23 cellular contexts compared by ENCODE assay signal in genomic region chr9:37198831-37199230, GRCh38.
A peak's percentile ranks its signal among the peaks of the same experiment; 100 is the strongest.
DNase-seq lines count a peak whose midpoint lies in the region; ATAC-seq, FAIRE-seq and TF ChIP-seq lines count a peak whose summit lies in the region.
"Had no signal": no experiment of that assay in that cellular context is flagged by ENCODE, and none has a peak within 500 bp of the region (broad histone marks: within the 10 kb centered on the region; RNA-seq: fewer than 3 reads in every experiment).

No MANE protein-coding gene starts in this region.

- H3K4me2 ChIP-seq in Karpas-422 (ENCODE audit: low read depth, low read length, poor library complexity, severe bottlenecking): peak overlapping the region; percentile 74
- peak overlapping the region; percentile 47 for H3K4me2 ChIP-seq in K562 (ENCODE audit: insufficient read depth, low read length)
- H3K4me2 ChIP-seq: KMS-11 had no signal

- H3K9me2 ChIP-seq in Karpas-422 (replicated peaks; ENCODE audit: insufficient read depth, low read length): no peaks in the 10 kb centered on the region

- no peaks in the 10 kb centered on the region for H4K20me1 ChIP-seq in Karpas-422 (ENCODE audit: insufficient read depth, low read depth, low read length)
- H4K20me1 ChIP-seq in K562 (replicated peaks; ENCODE audit: control insufficient read depth, insufficient read depth, low read length): no peaks in the 10 kb centered on the region

- CTCF ChIA-PET in K562 (lab: Yijun Ruan, JAX; ENCODE audit: low intra/inter-chr PET ratio): no interaction called here

- H3K79me2 ChIP-seq in Karpas-422 (ENCODE audit: low read length): peaks cover 76% of the 10 kb centered on the region
- peaks cover 92% of the 10 kb centered on the region for H3K79me2 ChIP-seq in K562 (ENCODE audit: control insufficient read depth, insufficient read depth, low read length)

- no peak overlapping the region for H2AFZ ChIP-seq in Karpas-422 (ENCODE audit: low read length)
- H2AFZ ChIP-seq in K562 (ENCODE audit: low read depth, low read length): no peak overlapping the region

- ATAC-seq in stimulated activated naive CD8-positive, alpha-beta T cell treated with anti-CD3 and anti-CD28 coated beads, Interleukin-15, Interleukin-2, amounts not matched to agents 100 U/mL and 50 U/mL, for 24 hours: no peak
- ATAC-seq in K562 (no peak), GM18867 (IDR thresholded peaks at IDR 0.05; ENCODE audit: unreplicated experiment) (no peak)
- ATAC-seq in activated T-helper 17 cell treated with anti-CD3 and anti-CD28 coated beads, Interleukin-2, amount 50 U/mL, for 72 hours (replicated peaks): no peak
- ATAC-seq: body of pancreas, gastrocnemius medialis, Panc1 had no signal

- peaks cover 79% of the 10 kb centered on the region for H3K4me1 Mint-ChIP-seq in stimulated activated naive CD8-positive, alpha-beta T cell treated with anti-CD3 and anti-CD28 coated beads, Interleukin-15, Interleukin-2, amounts not matched to agents 100 ng/mL and 50 ng/mL, for 24 hours (ENCODE audit: low read depth)
- H3K4me1 Mint-ChIP-seq in activated T-helper 17 cell treated with anti-CD3 and anti-CD28 coated beads, Interleukin-2, amount 50 U/mL, for 72 hours: peaks cover 40% of the 10 kb centered on the region

- H3K27me3 Mint-ChIP-seq in stimulated activated naive CD8-positive, alpha-beta T cell treated with anti-CD3 and anti-CD28 coated beads, Interleukin-15, Interleukin-2, amounts not matched to agents 100 ng/mL and 50 ng/mL, for 24 hours: no peaks in the 10 kb centered on the region
- H3K27me3 Mint-ChIP-seq in activated T-helper 17 cell treated with anti-CD3 and anti-CD28 coated beads, Interleukin-2, amount 50 U/mL, for 72 hours: no peaks in the 10 kb centered on the region

- POLR2A ChIA-PET in K562 (lab: Yijun Ruan, JAX): interaction anchor here (0.8 to 2.3 kb wide), 6 partner anchors 10 to 78 kb away, joined by 3 to 16 read pairs (median 4); partner anchors contain the start of gene ZCCHC7

- peaks cover 33% of the 10 kb centered on the region for H3K36me3 ChIP-seq in Karpas-422 (ENCODE audit: insufficient read depth, low read length)
- peaks cover 24% of the 10 kb centered on the region for H3K36me3 ChIP-seq in K562 (ENCODE audit: control insufficient read depth, insufficient read depth, low read length)
- H3K36me3 ChIP-seq: pancreas had no signal

- no peaks in the 10 kb centered on the region for H3K9me1 ChIP-seq in K562 (ENCODE audit: control insufficient read depth, insufficient read depth, low read length)

- TF ChIP-seq EP300 in K562 (IDR thresholded peaks at IDR 0.05; ENCODE audit: low read length): no peak

- TF ChIP-seq CTCF in K562 (IDR thresholded peaks at IDR 0.05 in 2 of 3, conservative IDR thresholded peaks at IDR 0.05 in 1 of 3; ENCODE audit: insufficient read depth in 2 of 3, low read depth in 1 of 3, low read length in 3 of 3): no peak

- H3K9ac ChIP-seq in Karpas-422 (ENCODE audit: low read length) (peak overlapping the region; percentile 52), K562 (ENCODE audit: insufficient read depth in 1 of 2, low read depth in 2 of 2, low read length in 2 of 2) (peak overlapping the region in 1 of 2 experiments; percentile 11; a peak in 2 of 4 replicates)
- H3K9ac ChIP-seq: KMS-11 had no signal

- H3K36me3 Mint-ChIP-seq in stimulated activated naive CD8-positive, alpha-beta T cell treated with anti-CD3 and anti-CD28 coated beads, Interleukin-15, Interleukin-2, amounts not matched to agents 100 ng/mL and 50 ng/mL, for 24 hours (ENCODE audit: low read depth): peaks cover 49% of the 10 kb centered on the region
- peaks cover 38% of the 10 kb centered on the region for H3K36me3 Mint-ChIP-seq in activated T-helper 17 cell treated with anti-CD3 and anti-CD28 coated beads, Interleukin-2, amount 50 U/mL, for 72 hours (ENCODE audit: low read depth)

- intact Hi-C loops in K562 (cut with micrococcal nuclease): loop anchor here (5.0 to 10.0 kb wide), 4 partner anchors 48 to 186 kb away; no protein-coding TSS in a partner anchor

- in situ Hi-C loops in K562 (cut with MboI): no loop called here

- WGBS in K562 (ENCODE audit: insufficient coverage, low coverage, missing lambda C conversion rate): 0% methylated on average over 1 of the region's 1 CpG

- H3K9me3 Mint-ChIP-seq in stimulated activated naive CD8-positive, alpha-beta T cell treated with anti-CD3 and anti-CD28 coated beads, Interleukin-15, Interleukin-2, amounts not matched to agents 100 ng/mL and 50 ng/mL, for 24 hours: peaks cover 6% of the 10 kb centered on the region
- H3K9me3 Mint-ChIP-seq in activated T-helper 17 cell treated with anti-CD3 and anti-CD28 coated beads, Interleukin-2, amount 50 U/mL, for 72 hours: no peaks in the 10 kb centered on the region

- H3K27ac Mint-ChIP-seq in stimulated activated naive CD8-positive, alpha-beta T cell treated with anti-CD3 and anti-CD28 coated beads, Interleukin-15, Interleukin-2, amounts not matched to agents 100 ng/mL and 50 ng/mL, for 24 hours: peak overlapping the region; percentile 90
- no peak overlapping the region for H3K27ac Mint-ChIP-seq in activated T-helper 17 cell treated with anti-CD3 and anti-CD28 coated beads, Interleukin-2, amount 50 U/mL, for 72 hours

- H3K27ac ChIP-seq in Karpas-422 (ENCODE audit: low read length): peak overlapping the region; percentile 95
- peak overlapping the region; percentile 62 for H3K27ac ChIP-seq in K562 (ENCODE audit: extremely low read depth, low read depth, low read length)
- H3K27ac ChIP-seq: body of pancreas, dorsolateral prefrontal cortex, gastrocnemius medialis, KMS-11, pancreas had no signal

- H3K4me3 Mint-ChIP-seq in stimulated activated naive CD8-positive, alpha-beta T cell treated with anti-CD3 and anti-CD28 coated beads, Interleukin-15, Interleukin-2, amounts not matched to agents 100 ng/mL and 50 ng/mL, for 24 hours: peak overlapping the region; percentile 42
- no peak overlapping the region for H3K4me3 Mint-ChIP-seq in activated T-helper 17 cell treated with anti-CD3 and anti-CD28 coated beads, Interleukin-2, amount 50 U/mL, for 72 hours

- no peak for DNase-seq in stimulated activated naive CD8-positive, alpha-beta T cell treated with anti-CD3 and anti-CD28 coated beads, Interleukin-15, Interleukin-2, amounts not matched to agents 100 U/mL and 50 U/mL, for 24 hours
- DNase-seq in Karpas-422 (no peak), K562 (ENCODE audit: extremely low read depth in 1 of 4, low spot score in 3 of 4) (no peak), NCI-H1930 (lab: John Stamatoyannopoulos, UW) (no peak), NCI-H1694 (lab: John Stamatoyannopoulos, UW) (no peak)
- DNase-seq: activated CD8-positive, alpha-beta memory T cell treated with anti-CD3 and anti-CD28 coated beads for 24 hours; activated effector memory CD4-positive, alpha-beta T cell treated with anti-CD3 and anti-CD28 coated beads, Interleukin-2, amount 50 U/mL, for 16 hours; body of pancreas; dorsolateral prefrontal cortex; gastrocnemius medialis; GDM1; left ventricle myocardium superior; NCI-H1417 treated with DMSO at 0.1 percent for 48 hours; NCI-H2171 treated with DMSO at 0.1 percent for 48 hours; NCI-H82; pancreas; stimulated activated CD4-positive, alpha-beta T cell treated with anti-CD3 and anti-CD28 coated beads, Interleukin-4, amount 100 ng/mL, for 4 hours; stimulated activated CD8-positive, alpha-beta memory T cell treated with anti-CD3 and anti-CD28 coated beads, Interleukin-4, amount 100 ng/mL, for 48 hours had no signal

- H3K9me3 ChIP-seq in Karpas-422 (ENCODE audit: low read length) (no peaks in the 10 kb centered on the region), K562 (replicated peaks; ENCODE audit: control insufficient read depth, insufficient read depth, low read depth, low read length) (no peaks in the 10 kb centered on the region)
- H3K9me3 ChIP-seq: body of pancreas, gastrocnemius medialis, pancreas had no signal

- H3K4me3 ChIP-seq in Karpas-422 (ENCODE audit: low read length): no peak overlapping the region
- no peak overlapping the region for H3K4me3 ChIP-seq in K562
- H3K4me3 ChIP-seq: body of pancreas, dorsolateral prefrontal cortex, gastrocnemius medialis, pancreas had no signal

- H3K27me3 ChIP-seq in Karpas-422 (ENCODE audit: low read length): no peaks in the 10 kb centered on the region
- no peaks in the 10 kb centered on the region for H3K27me3 ChIP-seq in K562 (ENCODE audit: control insufficient read depth in 2 of 2, insufficient read depth in 2 of 2, low read length in 2 of 2)
- H3K27me3 ChIP-seq: body of pancreas, dorsolateral prefrontal cortex, gastrocnemius medialis, pancreas had no signal

- H3K4me1 ChIP-seq in Karpas-422 (ENCODE audit: low read length): peaks cover 63% of the 10 kb centered on the region
- peaks cover 23 to 61% of the 10 kb centered on the region in 2 experiments for H3K4me1 ChIP-seq in K562 (replicated peaks in 1 of 2; ENCODE audit: control insufficient read depth in 2 of 2, insufficient read depth in 2 of 2, low read length in 2 of 2)
- H3K4me1 ChIP-seq: body of pancreas, pancreas had no signal

- no TSS peak for BruUV-seq in K562 (replicated peaks; lab: Mats Ljungman, UMichigan)

- no peak for TF ChIP-seq POLR2A in K562 (conservative IDR thresholded peaks at IDR 0.05)

- no peak for FAIRE-seq in K562 (lab: Jason Lieb, UNC)
- FAIRE-seq: pancreas had no signal

- TF ChIP-seq RAD21 in K562 (CRISPR knock-in tag; conservative IDR thresholded peaks at IDR 0.05 in 1 of 2, IDR thresholded peaks at IDR 0.05 in 1 of 2): no peak

TF ChIP-seq in K562, 482 proteins besides CTCF, POLR2A, EP300 and RAD21 (continues in another document):
- no peak for TF ChIP-seq MYNN (IDR thresholded peaks at IDR 0.05)
- TF ChIP-seq MYNN (CRISPR knock-in tag; IDR thresholded peaks at IDR 0.05): no peak
- TF ChIP-seq ZBTB33 (CRISPR knock-in tag; IDR thresholded peaks at IDR 0.05): no peak
